ENCODE assay signal across 35 cellular contexts in genomic region chr3:61967019-61967418, GRCh38.
"Had no signal": no experiment of that assay in that cellular context is flagged by ENCODE, and none has a peak within 500 bp of the region (broad histone marks: within the 10 kb centered on the region; RNA-seq: fewer than 3 reads in every experiment).

No MANE protein-coding gene starts in this region.

- H3K27ac Mint-ChIP-seq: activated B cell treated with CpG ODN at 0.5 μM for 24 hours; activated CD4-positive, alpha-beta memory T cell treated with anti-CD3 and anti-CD28 coated beads for 36 hours; activated CD4-positive, alpha-beta T cell treated with anti-CD3 and anti-CD28 coated beads, Interleukin-2, amount 10 ng/mL, durations not matched to agents 24 days and 14 days; activated CD8-positive, alpha-beta T cell treated with anti-CD3 and anti-CD28 coated beads for 36 hours; activated naive CD4-positive, alpha-beta T cell treated with anti-CD3 and anti-CD28 coated beads for 36 hours; activated naive CD4-positive, alpha-beta T cell treated with anti-CD3 and anti-CD28 coated beads, Interleukin-2, amount 50 U/mL, for 72 hours; activated naive CD8-positive, alpha-beta T cell treated with anti-CD3 and anti-CD28 coated beads for 36 hours; activated T-cell treated with anti-CD3 and anti-CD28 coated beads, Interleukin-2, amount 50 U/mL, for 72 hours; activated T-helper 1 cell treated with anti-CD3 and anti-CD28 coated beads, Interleukin-12 subunit alpha, Interleukin-12 subunit beta, Interleukin-2, Interleukin-4 antibody, amounts not matched to agents 30 ng/mL and 10 ng/mL and 1 ng/mL, durations not matched to agents 14 hours and 24 hours and 36 hours; activated T-helper 17 cell treated with anti-CD3 and anti-CD28 coated beads, Interleukin-2, amount 50 U/mL, for 72 hours; T-helper 1 cell treated with Interleukin-12 subunit alpha and Interleukin-12 subunit beta and Interleukin-4 antibody, amounts not matched to agents 30 μg/mL and 1 μg/mL, for 36 hours; T-helper 2 cell treated with Interferon-gamma antibody and Interleukin-4, amounts not matched to agents 5 μg/mL and 100 μg/mL, for 36 hours had no signal

- H3K4me3 Mint-ChIP-seq: activated B cell treated with CpG ODN at 0.5 μM for 24 hours; activated CD4-positive, alpha-beta memory T cell treated with anti-CD3 and anti-CD28 coated beads for 36 hours; activated CD4-positive, alpha-beta T cell treated with anti-CD3 and anti-CD28 coated beads, Interleukin-2, amount 10 ng/mL, durations not matched to agents 24 days and 14 days; activated CD8-positive, alpha-beta T cell treated with anti-CD3 and anti-CD28 coated beads for 36 hours; activated naive CD4-positive, alpha-beta T cell treated with anti-CD3 and anti-CD28 coated beads for 36 hours; activated naive CD8-positive, alpha-beta T cell treated with anti-CD3 and anti-CD28 coated beads for 36 hours; activated T-cell treated with anti-CD3 and anti-CD28 coated beads, Interleukin-2, amount 50 U/mL, for 4 hours; activated T-cell treated with anti-CD3 and anti-CD28 coated beads, Interleukin-2, amount 50 U/mL, for 72 hours; activated T-helper 1 cell treated with anti-CD3 and anti-CD28 coated beads, Interleukin-12 subunit alpha, Interleukin-12 subunit beta, Interleukin-2, Interleukin-4 antibody, amounts not matched to agents 30 ng/mL and 10 ng/mL and 1 ng/mL, durations not matched to agents 14 hours and 24 hours and 36 hours; activated T-helper 17 cell treated with anti-CD3 and anti-CD28 coated beads, Interleukin-2, amount 50 U/mL, for 72 hours; T-helper 1 cell treated with Interleukin-12 subunit alpha and Interleukin-12 subunit beta and Interleukin-4 antibody, amounts not matched to agents 30 μg/mL and 1 μg/mL, for 36 hours; T-helper 2 cell treated with Interferon-gamma antibody and Interleukin-4, amounts not matched to agents 5 μg/mL and 100 μg/mL, for 36 hours had no signal

- H3K9me3 Mint-ChIP-seq: activated B cell treated with CpG ODN at 0.5 μM for 24 hours; activated CD4-positive, alpha-beta memory T cell treated with anti-CD3 and anti-CD28 coated beads for 36 hours; activated CD4-positive, alpha-beta T cell treated with anti-CD3 and anti-CD28 coated beads, Interleukin-2, amount 10 ng/mL, durations not matched to agents 24 days and 14 days; activated CD8-positive, alpha-beta T cell treated with anti-CD3 and anti-CD28 coated beads for 36 hours; activated naive CD4-positive, alpha-beta T cell treated with anti-CD3 and anti-CD28 coated beads for 36 hours; activated naive CD8-positive, alpha-beta T cell treated with anti-CD3 and anti-CD28 coated beads for 36 hours; activated T-cell treated with anti-CD3 and anti-CD28 coated beads, Interleukin-2, amount 50 U/mL, for 4 hours; activated T-helper 1 cell treated with anti-CD3 and anti-CD28 coated beads, Interleukin-12 subunit alpha, Interleukin-12 subunit beta, Interleukin-2, Interleukin-4 antibody, amounts not matched to agents 30 ng/mL and 10 ng/mL and 1 ng/mL, durations not matched to agents 14 hours and 24 hours and 36 hours; T-helper 1 cell treated with Interleukin-12 subunit alpha and Interleukin-12 subunit beta and Interleukin-4 antibody, amounts not matched to agents 30 μg/mL and 1 μg/mL, for 36 hours; T-helper 2 cell treated with Interferon-gamma antibody and Interleukin-4, amounts not matched to agents 5 μg/mL and 100 μg/mL, for 36 hours had no signal

- H3K27ac ChIP-seq: adrenal gland, body of pancreas, brain microvascular endothelial cell, breast epithelium, VCaP had no signal

- H3K36me3 ChIP-seq: adrenal gland, brain microvascular endothelial cell, breast epithelium had no signal

- H3K4me1 Mint-ChIP-seq: activated B cell treated with CpG ODN at 0.5 μM for 24 hours; activated CD4-positive, alpha-beta T cell treated with anti-CD3 and anti-CD28 coated beads, Interleukin-2, amount 10 ng/mL, durations not matched to agents 24 days and 14 days; activated naive CD8-positive, alpha-beta T cell treated with anti-CD3 and anti-CD28 coated beads for 36 hours; activated T-helper 17 cell treated with anti-CD3 and anti-CD28 coated beads, Interleukin-2, amount 50 U/mL, for 72 hours had no signal

- DNase-seq: activated B cell treated with CpG ODN at 0.5 μM for 24 hours; activated CD4-positive, alpha-beta memory T cell treated with anti-CD3 and anti-CD28 coated beads for 36 hours; activated CD4-positive, alpha-beta T cell treated with anti-CD3 and anti-CD28 coated beads for 4 hours; activated CD4-positive, alpha-beta T cell treated with anti-CD3 and anti-CD28 coated beads, Interleukin-2, amount 10 ng/mL, durations not matched to agents 24 days and 14 days; activated CD4-positive, alpha-beta T cell treated with anti-CD3 and anti-CD28 coated beads, Interleukin-2, amount 50 U/mL, for 1 hour; activated CD4-positive, alpha-beta T cell treated with anti-CD3 and anti-CD28 coated beads, Interleukin-2, amount 50 U/mL, for 4 hours; activated CD4-positive, CD25-positive, alpha-beta regulatory T cell treated with anti-CD3 and anti-CD28 coated beads, Interleukin-2, amount 50 U/mL, for 72 hours; activated CD8-positive, alpha-beta memory T cell treated with anti-CD3 and anti-CD28 coated beads, Interleukin-2, amount 50 U/mL, for 4 hours; activated CD8-positive, alpha-beta T cell treated with anti-CD3 and anti-CD28 coated beads for 36 hours; activated effector memory CD4-positive, alpha-beta T cell treated with anti-CD3 and anti-CD28 coated beads, Interleukin-2, amount 50 U/mL, for 16 hours; activated gamma-delta T cell treated with Interleukin-2 at 50 U/mL for 16 hours; activated naive CD4-positive, alpha-beta T cell; activated naive CD4-positive, alpha-beta T cell treated with anti-CD3 and anti-CD28 coated beads for 36 hours; activated naive CD4-positive, alpha-beta T cell treated with anti-CD3 and anti-CD28 coated beads, Interleukin-2, amount 50 U/mL, for 16 hours; activated naive CD8-positive, alpha-beta T cell treated with anti-CD3 and anti-CD28 coated beads for 36 hours; activated T-cell treated with anti-CD3 and anti-CD28 coated beads for 4 hours; activated T-cell treated with anti-CD3 and anti-CD28 coated beads, Interleukin-2, amount 50 U/mL, for 1 hour; activated T-cell treated with anti-CD3 and anti-CD28 coated beads, Interleukin-2, amount 50 U/mL, for 4 hours; activated T-cell treated with anti-CD3 and anti-CD28 coated beads, Interleukin-2, amount 50 U/mL, for 72 hours; adrenal gland; amniotic stem cell; aorta; body of pancreas; brain microvascular endothelial cell; central memory CD4-positive, alpha-beta T cell; T-helper 1 cell; T-helper 2 cell; T-helper 9 cell had no signal

- H3K27me3 Mint-ChIP-seq: activated B cell treated with CpG ODN at 0.5 μM for 24 hours; activated CD4-positive, alpha-beta memory T cell treated with anti-CD3 and anti-CD28 coated beads for 36 hours; activated CD4-positive, alpha-beta T cell treated with anti-CD3 and anti-CD28 coated beads, Interleukin-2, amount 10 ng/mL, durations not matched to agents 24 days and 14 days; activated CD8-positive, alpha-beta T cell treated with anti-CD3 and anti-CD28 coated beads for 36 hours; activated naive CD8-positive, alpha-beta T cell treated with anti-CD3 and anti-CD28 coated beads for 36 hours had no signal

- H3K4me3 ChIP-seq: adrenal gland, body of pancreas, breast epithelium had no signal

- ATAC-seq: activated CD8-positive, alpha-beta T cell treated with anti-CD3 and anti-CD28 coated beads for 36 hours; activated naive CD4-positive, alpha-beta T cell treated with anti-CD3 and anti-CD28 coated beads, Interleukin-2, amount 50 U/mL, for 72 hours; activated T-cell treated with anti-CD3 and anti-CD28 coated beads, Interleukin-2, amount 50 U/mL, for 4 hours; activated T-cell treated with anti-CD3 and anti-CD28 coated beads, Interleukin-2, amount 50 U/mL, for 72 hours; activated T-helper 17 cell treated with anti-CD3 and anti-CD28 coated beads, Interleukin-2, amount 50 U/mL, for 72 hours; body of pancreas had no signal

- H3K36me3 Mint-ChIP-seq: activated CD4-positive, alpha-beta memory T cell treated with anti-CD3 and anti-CD28 coated beads for 36 hours; activated naive CD8-positive, alpha-beta T cell treated with anti-CD3 and anti-CD28 coated beads for 36 hours had no signal

- H3K4me1 ChIP-seq: adrenal gland, body of pancreas, breast epithelium had no signal

- H3K9me3 ChIP-seq: adrenal gland, body of pancreas, breast epithelium had no signal

- H3K27me3 ChIP-seq: adrenal gland, body of pancreas, brain microvascular endothelial cell, breast epithelium had no signal
